Comparison of ENCODE assay signal across 36 cellular contexts in the genomic region with DNA sequence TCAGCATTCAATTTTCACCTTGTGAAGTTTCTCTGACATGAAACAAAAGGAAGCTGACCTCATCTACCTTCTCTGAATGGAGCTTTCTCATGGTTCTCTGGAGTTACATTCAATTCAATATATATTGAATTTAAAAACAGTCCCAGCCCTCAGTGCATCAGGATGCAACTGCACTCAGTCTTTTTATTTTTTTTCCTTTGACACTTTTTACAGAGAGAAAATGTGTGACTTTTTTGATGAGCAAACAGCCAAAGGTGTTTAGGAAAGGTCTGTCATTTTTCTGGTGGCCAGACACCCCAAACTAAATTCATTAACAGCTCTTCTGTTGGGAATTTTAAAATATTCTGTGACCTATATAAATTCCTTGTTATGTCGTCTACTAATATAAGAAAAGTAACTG.
"Had no signal": no experiment of that assay in that cellular context is flagged by ENCODE, and none has a peak within 500 bp of the region (broad histone marks: within the 10 kb centered on the region; RNA-seq: fewer than 3 reads in every experiment).

No MANE protein-coding gene starts in this region.

- H3K27ac ChIP-seq: KMS-11 had no signal

- H3K4me3 ChIP-seq: MG63 had no signal

- DNase-seq: Karpas-422, Kasumi-1, KBM-7, KG1, MG63, MM.1S, MV-4-11, NCI-H1048, NCI-H1092, NCI-H1092 treated with DMSO at 0.1 percent for 48 hours, NCI-H1105, NCI-H1105 treated with DMSO at 0.1 percent for 48 hours, NCI-H1417, NCI-H1417 treated with DMSO at 0.1 percent for 48 hours, NCI-H1436, NCI-H1436 treated with DMSO at 0.1 percent for 48 hours, NCI-H146, NCI-H1694, NCI-H1694 treated with DMSO at 0.1 percent for 48 hours, NCI-H187, NCI-H187 treated with DMSO at 0.1 percent for 48 hours, NCI-H1930, NCI-H2029, NCI-H2029 treated with DMSO at 0.1 percent for 48 hours, NCI-H2081, NCI-H2081 treated with DMSO at 0.1 percent for 48 hours, NCI-H2107, NCI-H2171, NCI-H2171 treated with DMSO at 0.1 percent for 48 hours, NCI-H2227 treated with DMSO at 0.1 percent for 48 hours, NCI-H226, NCI-H345, NCI-H446, NCI-H446 treated with DMSO at 0.1 percent for 48 hours, NCI-H510A had no signal

- H3K9me3 ChIP-seq: MG63 had no signal

- H3K36me3 ChIP-seq: MG63 had no signal

- H3K27me3 ChIP-seq: MG63 had no signal
